17 cellular contexts compared by ENCODE assay signal in genomic region chr5:7910738-7911428, GRCh38. TPM values are rescaled to one million over a fixed set of nuclear protein-coding genes. Genes with fewer than 3 reads are reported as not detected.
DNase-seq lines count a peak whose midpoint lies in the region; ATAC-seq, FAIRE-seq and TF ChIP-seq lines count a peak whose summit lies in the region.
"Had no signal": no experiment of that assay in that cellular context is flagged by ENCODE, and none has a peak within 500 bp of the region (broad histone marks: within the 10 kb centered on the region; RNA-seq: fewer than 3 reads in every experiment).

No MANE protein-coding gene starts in this region.

- peaks cover 23% of the 10 kb centered on the region for H3K9me3 Mint-ChIP-seq in activated T-helper 17 cell treated with anti-CD3 and anti-CD28 coated beads, Interleukin-2, amount 50 U/mL, for 72 hours
- H3K9me3 Mint-ChIP-seq in nephron progenitor cell, result peaks cover 59% of the 10 kb centered on the region

- no peak for DNase-seq in GM12891 (ENCODE audit: insufficient read length, low spot score)
- no peak for DNase-seq in NCI-H1105 treated with DMSO at 0.1 percent for 48 hours (lab: John Stamatoyannopoulos, UW)
- no peak for DNase-seq in NOMO-1 (lab: John Stamatoyannopoulos, UW; ENCODE audit: unreplicated experiment in 2 of 2)
- DNase-seq in nephron progenitor cell, result no peak
- DNase-seq: activated CD4-positive, alpha-beta T cell treated with anti-CD3 and anti-CD28 coated beads, Interleukin-2, amount 10 ng/mL, durations not matched to agents 7 days and 5 days; naive B cell; NCI-H510A treated with DMSO at 0.1 percent for 48 hours; retina; stimulated activated CD4-positive, alpha-beta T cell treated with anti-CD3 and anti-CD28 coated beads, Interleukin-1b, Interleukin-23, amount 100 ng/mL, for 48 hours had no signal

- H3K27ac Mint-ChIP-seq in activated T-helper 17 cell treated with anti-CD3 and anti-CD28 coated beads, Interleukin-2, amount 50 U/mL, for 72 hours, result no peak overlapping the region
- H3K27ac Mint-ChIP-seq in nephron progenitor cell, result no peak overlapping the region
- H3K27ac Mint-ChIP-seq: activated CD4-positive, alpha-beta T cell treated with anti-CD3 and anti-CD28 coated beads, Interleukin-2, amount 10 ng/mL, durations not matched to agents 7 days and 5 days; naive B cell; type B pancreatic cell had no signal

- H3K27me3 Mint-ChIP-seq in activated T-helper 17 cell treated with anti-CD3 and anti-CD28 coated beads, Interleukin-2, amount 50 U/mL, for 72 hours, result peaks cover 3% of the 10 kb centered on the region
- no peaks in the 10 kb centered on the region for H3K27me3 Mint-ChIP-seq in nephron progenitor cell (ENCODE audit: low read depth, poor library complexity)
- H3K27me3 Mint-ChIP-seq: activated CD4-positive, alpha-beta T cell treated with anti-CD3 and anti-CD28 coated beads, Interleukin-2, amount 10 ng/mL, durations not matched to agents 7 days and 5 days; naive B cell; type B pancreatic cell had no signal

- peak; percentile 75 for FAIRE-seq in GM12891 (lab: Jason Lieb, UNC)
- FAIRE-seq: astrocyte had no signal

- no peak for TF ChIP-seq POLR2A in GM12891 (IDR thresholded peaks at IDR 0.05; ENCODE audit: low read depth, low read length)

- no peak overlapping the region for H3K4me3 Mint-ChIP-seq in activated T-helper 17 cell treated with anti-CD3 and anti-CD28 coated beads, Interleukin-2, amount 50 U/mL, for 72 hours
- H3K4me3 Mint-ChIP-seq in nephron progenitor cell, result no peak overlapping the region
- H3K4me3 Mint-ChIP-seq: activated CD4-positive, alpha-beta T cell treated with anti-CD3 and anti-CD28 coated beads, Interleukin-2, amount 10 ng/mL, durations not matched to agents 7 days and 5 days; type B pancreatic cell had no signal

- TF ChIP-seq CTCF in nephron progenitor cell (IDR thresholded peaks at IDR 0.05), result no peak

- H3K4me1 Mint-ChIP-seq in activated T-helper 17 cell treated with anti-CD3 and anti-CD28 coated beads, Interleukin-2, amount 50 U/mL, for 72 hours, result no peaks in the 10 kb centered on the region
- peaks cover 4% of the 10 kb centered on the region for H3K4me1 Mint-ChIP-seq in nephron progenitor cell
- H3K4me1 Mint-ChIP-seq: activated CD4-positive, alpha-beta T cell treated with anti-CD3 and anti-CD28 coated beads, Interleukin-2, amount 10 ng/mL, durations not matched to agents 7 days and 5 days; naive B cell had no signal

- peaks cover 49% of the 10 kb centered on the region for H3K36me3 Mint-ChIP-seq in activated T-helper 17 cell treated with anti-CD3 and anti-CD28 coated beads, Interleukin-2, amount 50 U/mL, for 72 hours (ENCODE audit: low read depth)
- peaks cover 70% of the 10 kb centered on the region for H3K36me3 Mint-ChIP-seq in nephron progenitor cell (ENCODE audit: low read depth)

- ATAC-seq in GM19397 (IDR thresholded peaks at IDR 0.05; ENCODE audit: unreplicated experiment), result peak; percentile 61
- peak; percentile 54 for ATAC-seq in HG02840 (IDR thresholded peaks at IDR 0.05; ENCODE audit: low FRiP score, unreplicated experiment)
- ATAC-seq in HG03558 (IDR thresholded peaks at IDR 0.05; ENCODE audit: extremely low read depth, unreplicated experiment), result peak; percentile 54
- ATAC-seq in activated T-helper 17 cell treated with anti-CD3 and anti-CD28 coated beads, Interleukin-2, amount 50 U/mL, for 72 hours (replicated peaks), result no peak

TF ChIP-seq in GM12891, 5 proteins besides CTCF, POLR2A, EP300 and RAD21:
- TF ChIP-seq POU2F2 (IDR thresholded peaks at IDR 0.05; ENCODE audit: low read depth, low read length) (no peak), SPI1 (IDR thresholded peaks at IDR 0.05; ENCODE audit: low read depth, low read length) (peak; percentile 79)

RNA-seq across cellular contexts. Expression of gene MTRR, which starts 41.9 kb away (rescaled TPM):
- 28.2 TPM for polyA plus RNA-seq in GM12891 (2012; ENCODE audit: low read depth, missing spikeins)
- total RNA-seq in activated T-helper 17 cell treated with anti-CD3 and anti-CD28 coated beads, Interleukin-2, amount 50 U/mL, for 72 hours, result 10 to 100 TPM; 27.5 to 62.6 TPM

RNA-seq across cellular contexts. Expression of gene FASTKD3, which starts 42.1 kb away (rescaled TPM):
- polyA plus RNA-seq in GM12891 (2012; ENCODE audit: low read depth, missing spikeins), result 7.6 TPM
- total RNA-seq in activated T-helper 17 cell treated with anti-CD3 and anti-CD28 coated beads, Interleukin-2, amount 50 U/mL, for 72 hours, result 10 to 100 TPM in 1 of 2 donors, 1 to 10 TPM in 1; 7.9 to 13.4 TPM

RNA-seq across cellular contexts. Expression of gene CFAP90, which starts 60.0 kb away (rescaled TPM):
- polyA plus RNA-seq in GM12891 (2012; ENCODE audit: low read depth, missing spikeins), result not detected
- total RNA-seq in activated T-helper 17 cell treated with anti-CD3 and anti-CD28 coated beads, Interleukin-2, amount 50 U/mL, for 72 hours, result not detected
- total RNA-seq: activated CD4-positive, alpha-beta T cell treated with anti-CD3 and anti-CD28 coated beads, Interleukin-2, amount 10 ng/mL, durations not matched to agents 7 days and 5 days; dermis microvascular lymphatic vessel endothelial cell; T-helper 2 cell treated with Interferon-gamma antibody and Interleukin-4, amounts not matched to agents 100 ng/mL and 5 ng/mL, for 36 hours had no signal
